ENCODE assay signal across 8 cellular contexts in genomic region chr2:180359522-180360282, GRCh38.
DNase-seq lines count a peak whose midpoint lies in the region; ATAC-seq, FAIRE-seq and TF ChIP-seq lines count a peak whose summit lies in the region.

No MANE protein-coding gene starts in this region.

- no peaks in the 10 kb centered on the region for H3K36me3 Mint-ChIP-seq in endothelial cell (ENCODE audit: low read depth, unreplicated experiment)

- no peak for DNase-seq in WERI-Rb-1
- no peak for DNase-seq in midbrain (lab: John Stamatoyannopoulos, UW)
- no peak for DNase-seq in SW480 (ENCODE audit: low spot score)
- DNase-seq in frontal cortex (ENCODE audit: low spot score in 2 of 2), result no peak
- no peak for DNase-seq in endothelial cell (ENCODE audit: low spot score)

- no peak overlapping the region for H3K27ac ChIP-seq in DOHH2 (ENCODE audit: low read depth, low read length)
- H3K27ac ChIP-seq in WERI-Rb-1, result no peak overlapping the region

- H3K4me3 ChIP-seq in DOHH2 (ENCODE audit: low read length) (0 out of 2 replicates have a peak overlapping the region, but pooled peaks have one; percentile 13), WERI-Rb-1 (ENCODE audit: low read depth, low read length) (no peak overlapping the region)

- H3K4me3 Mint-ChIP-seq in endothelial cell (ENCODE audit: unreplicated experiment), result no peak overlapping the region

- H3K9me3 Mint-ChIP-seq in endothelial cell (ENCODE audit: unreplicated experiment), result no peaks in the 10 kb centered on the region

- H3K79me2 ChIP-seq in DOHH2 (ENCODE audit: control insufficient read depth, low read length), result no peaks in the 10 kb centered on the region

- FAIRE-seq in frontal cortex (lab: Jason Lieb, UNC), result no peak

- H3K27me3 Mint-ChIP-seq in endothelial cell (ENCODE audit: unreplicated experiment), result peaks cover 1% of the 10 kb centered on the region

- TF ChIP-seq CTCF in DOHH2 (IDR thresholded peaks at IDR 0.05; ENCODE audit: low read depth, low read length, poor library complexity, severe bottlenecking) (peak; percentile 52), WERI-Rb-1 (IDR thresholded peaks at IDR 0.05; ENCODE audit: low read depth, low read length) (peak; percentile 30; the same call in 1 of the 2 replicates), endothelial cell (IDR thresholded peaks at IDR 0.05; ENCODE audit: unreplicated experiment) (no peak)

- H3K36me3 ChIP-seq in DOHH2 (ENCODE audit: control insufficient read depth, low read length) (no peaks in the 10 kb centered on the region), WERI-Rb-1 (no peaks in the 10 kb centered on the region)

- H3K4me2 ChIP-seq in DOHH2 (ENCODE audit: low read length), result peak overlapping the region; percentile 20

- H3K27me3 ChIP-seq in DOHH2 (ENCODE audit: control insufficient read depth, low read length), result 0 out of 2 replicates have a peak, but pooled peaks cover 3% of the 10 kb centered on the region
- no peaks in the 10 kb centered on the region for H3K27me3 ChIP-seq in WERI-Rb-1 (ENCODE audit: insufficient read depth, low read depth, severe bottlenecking)

- no peaks in the 10 kb centered on the region for H3K9me3 ChIP-seq in DOHH2 (ENCODE audit: control insufficient read depth, insufficient read depth, low read length)
- no peaks in the 10 kb centered on the region for H3K9me3 ChIP-seq in WERI-Rb-1 (ENCODE audit: severe bottlenecking)

- H4K20me1 ChIP-seq in DOHH2 (ENCODE audit: control insufficient read depth, insufficient read depth, low read depth, low read length), result no peaks in the 10 kb centered on the region

- H3K4me1 ChIP-seq in DOHH2 (ENCODE audit: control insufficient read depth, low read length), result peaks cover 16% of the 10 kb centered on the region

- H3K27ac Mint-ChIP-seq in endothelial cell (ENCODE audit: unreplicated experiment), result no peak overlapping the region

- H3K9me2 ChIP-seq in DOHH2 (replicated peaks; ENCODE audit: control insufficient read depth, low read length), result no peaks in the 10 kb centered on the region

- H3F3A ChIP-seq in DOHH2 (ENCODE audit: control insufficient read depth, insufficient read depth), result no peaks in the 10 kb centered on the region

- ATAC-seq in GM19463 (IDR thresholded peaks at IDR 0.05; ENCODE audit: unreplicated experiment), result peak; percentile 95
- ATAC-seq in HG03280 (IDR thresholded peaks at IDR 0.05; ENCODE audit: unreplicated experiment), result peak; percentile 97

- H3K4me1 Mint-ChIP-seq in endothelial cell (ENCODE audit: unreplicated experiment), result peaks cover 12% of the 10 kb centered on the region
